In genomic region chr6:42901538-42901957, GRCh38 we compare ENCODE assay signal across 8 cellular contexts. TPM values are rescaled to one million over a fixed set of nuclear protein-coding genes. Genes with fewer than 3 reads are reported as not detected.
A peak's percentile ranks its signal among the peaks of the same experiment; 100 is the strongest.
DNase-seq lines count a peak whose midpoint lies in the region; ATAC-seq and TF ChIP-seq lines count a peak whose summit lies in the region.

No MANE protein-coding gene starts in this region.

- H3K27ac ChIP-seq in duodenal mucosa (ENCODE audit: low read depth, low read length), result no peak overlapping the region
- H3K27ac ChIP-seq in lung (ENCODE audit: low read depth in 1 of 2, low read length in 1 of 2), result peak overlapping the region in 1 of 2 donors; percentile 62

- no peak overlapping the region for H3K9ac ChIP-seq in duodenal mucosa (ENCODE audit: low read depth in 1 of 2, low read length in 2 of 2)

- WGBS in lung, 2 donors, result 4 to 6% methylated on average over 11 of the region's 11 CpGs

- DNase-seq in HK-2 (ENCODE audit: unreplicated experiment) (peak; percentile 70), NCI-H748 treated with DMSO at 0.1 percent for 48 hours (lab: John Stamatoyannopoulos, UW) (peak; percentile 81), lung (ENCODE audit: low spot score) (peak; percentile 89)
- DNase-seq in activated CD4-positive, alpha-beta T cell treated with anti-CD3 and anti-CD28 coated beads, Interleukin-2, amount 50 U/mL, for 24 hours (ENCODE audit: low read depth in 1 of 2, low spot score in 1 of 2), result peak; percentile 31 to 76
- DNase-seq in stimulated activated CD8-positive, alpha-beta memory T cell treated with anti-CD3 and anti-CD28 coated beads, Interleukin-12 subunit alpha, Interleukin-12 subunit beta, amount 100 ng/mL, for 1 hour (ENCODE audit: low read depth), result peak; percentile 50

- peak; percentile 95 for ATAC-seq in lung (ENCODE audit: insufficient read depth, low FRiP score)
- no peak for ATAC-seq in HG02571 (IDR thresholded peaks at IDR 0.05; ENCODE audit: unreplicated experiment)

- peak overlapping the region; percentile 10 to 23 for H3K4me3 ChIP-seq in duodenal mucosa (ENCODE audit: low read depth in 1 of 2, low read length in 2 of 2)
- no peak overlapping the region for H3K4me3 ChIP-seq in lung

- H3K4me1 ChIP-seq in duodenal mucosa (ENCODE audit: control insufficient read depth in 1 of 2, insufficient read depth in 2 of 2, low read length in 2 of 2) (peaks cover 0 to 5% of the 10 kb centered on the region in 2 donors), lung (ENCODE audit: control insufficient read depth in 2 of 2, insufficient read depth in 2 of 2, low read length in 2 of 2) (peaks cover 0 to 4% of the 10 kb centered on the region in 2 donors)

- TF ChIP-seq CTCF in GM12873 (IDR thresholded peaks at IDR 0.05; ENCODE audit: insufficient read depth, low read depth, low read length, missing control alignments) (peak; percentile 79), lung (IDR thresholded peaks at IDR 0.05; ENCODE audit: control extremely low read depth, extremely low read depth) (peak; percentile 98)

- H3K36me3 ChIP-seq in duodenal mucosa (ENCODE audit: control insufficient read depth in 1 of 2, insufficient read depth in 2 of 2, low read length in 2 of 2) (no peaks in the 10 kb centered on the region), lung (ENCODE audit: control insufficient read depth in 2 of 2, insufficient read depth in 2 of 2, low read length in 2 of 2) (no peaks in the 10 kb centered on the region)

- H3K27me3 ChIP-seq in duodenal mucosa (ENCODE audit: control insufficient read depth in 1 of 2, insufficient read depth in 2 of 2, low read length in 2 of 2) (no peaks in the 10 kb centered on the region), lung (ENCODE audit: control insufficient read depth, insufficient read depth) (no peaks in the 10 kb centered on the region)

- H3K9me3 ChIP-seq in duodenal mucosa (ENCODE audit: control insufficient read depth in 1 of 2, low read length in 2 of 2) (no peaks in the 10 kb centered on the region), lung (ENCODE audit: control insufficient read depth in 2 of 2, insufficient read depth in 1 of 2, low read length in 1 of 2) (no peaks in the 10 kb centered on the region)

RNA-seq across cellular contexts. Expression of gene PTCRA, which starts 14.3 kb away (rescaled TPM):
- 1 to 10 TPM in 1 of 2 donors, under 1 TPM in 1; 0.37 to 3.4 TPM for total RNA-seq in lung
- polyA plus RNA-seq in lung, result 1 to 10 TPM; 4.6 to 5.5 TPM

RNA-seq across cellular contexts. Expression of gene RPL7L1, which starts 22.1 kb away (rescaled TPM):
- total RNA-seq in lung, result 10 to 100 TPM; 66.1 to 98.7 TPM
- polyA plus RNA-seq in lung, result 10 to 100 TPM; 39.3 to 57.6 TPM

RNA-seq across cellular contexts. Expression of gene CNPY3, which starts 27.7 kb away (rescaled TPM):
- 10 to 100 TPM; 36.0 to 63.4 TPM for total RNA-seq in lung
- 10 to 100 TPM; 48.9 to 90.5 TPM for polyA plus RNA-seq in lung

RNA-seq across cellular contexts. Expression of gene GNMT, which starts 59.0 kb away (rescaled TPM):
- total RNA-seq in lung, result 1 to 10 TPM; 1.0 to 3.0 TPM
- 1 to 10 TPM; 1.3 to 4.5 TPM for polyA plus RNA-seq in lung
